2 cellular contexts compared by ENCODE assay signal in genomic region chr2:148882051-148882450, GRCh38.
A peak's percentile ranks its signal among the peaks of the same experiment; 100 is the strongest.
TF ChIP-seq lines count a peak whose summit lies in the region.

No MANE protein-coding gene starts in this region.

TF ChIP-seq in HepG2, 621 proteins besides CTCF, POLR2A, EP300 and RAD21:
- TF ChIP-seq FOSL2 (CRISPR knock-in tag; IDR thresholded peaks at IDR 0.05) (peak; percentile 70; the same call in 1 of the 2 replicates), ZNF691 (CRISPR knock-in tag; IDR thresholded peaks at IDR 0.05; ENCODE audit: borderline replicate concordance, low read depth) (no peak)

TF ChIP-seq in K562, 482 proteins besides CTCF, POLR2A, EP300 and RAD21:
- TF ChIP-seq FOXJ2 (tag; IDR thresholded peaks at IDR 0.05) = no peak
- TF ChIP-seq ARID2 (IDR thresholded peaks at IDR 0.05) = no peak
- peak; percentile 61 for TF ChIP-seq CBFA2T3 (IDR thresholded peaks at IDR 0.05)
- no peak for TF ChIP-seq KLF6 (CRISPR knock-in tag; IDR thresholded peaks at IDR 0.05; ENCODE audit: borderline replicate concordance)
- peak; percentile 20; the same call in 1 of the 2 replicates for TF ChIP-seq TEAD4 (IDR thresholded peaks at IDR 0.05; ENCODE audit: low read length)
- no peak for TF ChIP-seq TEAD4 (CRISPR knock-in tag; IDR thresholded peaks at IDR 0.05; ENCODE audit: borderline replicate concordance)
- TF ChIP-seq KAT8 (IDR thresholded peaks at IDR 0.05; ENCODE audit: low read depth) = no peak
